Comparison of ENCODE assay signal across 21 cellular contexts in the genomic region with DNA sequence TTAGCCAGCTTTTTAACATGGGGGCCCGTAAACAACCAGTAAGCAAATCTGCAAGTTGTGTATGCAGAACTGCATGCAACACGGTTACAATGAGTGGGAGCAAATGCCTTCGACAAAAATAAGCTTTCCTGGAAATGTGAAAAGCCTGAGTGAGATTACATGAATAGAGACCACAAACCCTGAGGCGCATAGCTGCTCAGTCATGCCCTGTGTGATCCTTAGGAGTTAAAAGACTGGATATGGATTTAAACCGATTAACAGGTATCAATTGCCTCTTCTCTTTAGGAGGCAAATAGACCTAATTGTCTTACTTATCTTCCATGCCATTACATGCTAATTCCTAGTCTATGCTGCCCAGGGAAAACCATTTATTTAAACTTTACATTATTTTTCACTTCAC.
DNase-seq lines count a peak whose midpoint lies in the region; ATAC-seq, FAIRE-seq and TF ChIP-seq lines count a peak whose summit lies in the region.
"Had no signal": no experiment of that assay in that cellular context is flagged by ENCODE, and none has a peak within 500 bp of the region (broad histone marks: within the 10 kb centered on the region; RNA-seq: fewer than 3 reads in every experiment).

No MANE protein-coding gene starts in this region.

- DNase-seq in H9 (no peak), NCI-H82 (lab: John Stamatoyannopoulos, UW) (peak; percentile 87), nephron progenitor cell (no peak), mesothelial cell of epicardium (ENCODE audit: low spot score in 2 of 2, unreplicated experiment in 2 of 2) (no peak), NCI-H1092 treated with DMSO at 0.1 percent for 48 hours (lab: John Stamatoyannopoulos, UW) (no peak), GM19239 (ENCODE audit: insufficient read length, low spot score) (no peak)
- DNase-seq: C1 segment of cervical spinal cord, GF-D8, GOT3, IMR-90, NCI-H1417 treated with DMSO at 0.1 percent for 48 hours, NCI-H2029, NCI-H345, NCI-H526 treated with DMSO at 0.1 percent for 48 hours, RPMI8226, SHP77 treated with DMSO at 0.1 percent for 48 hours, T-cell had no signal

- peaks cover 8 to 9% of the 10 kb centered on the region in 2 experiments for H3K4me1 Mint-ChIP-seq in H9
- H3K4me1 Mint-ChIP-seq in brain = peaks cover 34% of the 10 kb centered on the region
- H3K4me1 Mint-ChIP-seq in nephron progenitor cell = peaks cover 29% of the 10 kb centered on the region
- H3K4me1 Mint-ChIP-seq in mesothelial cell of epicardium = peaks cover 5% of the 10 kb centered on the region
- H3K4me1 Mint-ChIP-seq: T-cell had no signal

- no peaks in the 10 kb centered on the region for H3K27me3 ChIP-seq in H9 (ENCODE audit: insufficient read depth, low read length)

- H2BK20ac ChIP-seq in H9 (ENCODE audit: low read depth, low read length, poor library complexity, severe bottlenecking) = no peak overlapping the region

- H3K18ac ChIP-seq in H9 (ENCODE audit: insufficient read length, low read depth, low read length) = no peak overlapping the region

- no peaks in the 10 kb centered on the region; the same call in 1 of the 2 replicates for H3K79me2 ChIP-seq in H9 (ENCODE audit: insufficient read depth, low read length)

- no peak overlapping the region for H2AFZ ChIP-seq in H9 (ENCODE audit: low read length)

- peaks cover 3% of the 10 kb centered on the region for H3K79me1 ChIP-seq in H9 (ENCODE audit: insufficient read depth, low read depth, low read length, poor library complexity, severe bottlenecking)

- no peak overlapping the region for H3K4ac ChIP-seq in H9 (ENCODE audit: low read depth, low read length)

- no CpG with 5 or more reads among the region's 5 CpGs for WGBS in H9 (ENCODE audit: extremely low coverage, insufficient read length, low lambda C conversion rate)

- H2AK5ac ChIP-seq in H9 (ENCODE audit: insufficient read length, low read length) = no peak overlapping the region

- no peak overlapping the region for H2BK12ac ChIP-seq in H9 (ENCODE audit: insufficient read length, low read depth, low read length)

- no peak overlapping the region for H2BK5ac ChIP-seq in H9 (ENCODE audit: insufficient read length, low read length)

- H4K5ac ChIP-seq in H9 (ENCODE audit: insufficient read length, low read depth, low read length) = no peak overlapping the region

- H2BK15ac ChIP-seq in H9 (ENCODE audit: low read depth, low read length) = no peak overlapping the region

- no peak overlapping the region for H4K91ac ChIP-seq in H9 (ENCODE audit: insufficient read length, low read depth, low read length)

- H3K36me3 Mint-ChIP-seq in H9 (ENCODE audit: insufficient read depth in 1 of 3, low read depth in 3 of 3) (peaks cover 0 to 6% (median 0%) of the 10 kb centered on the region in 3 experiments; a peak in 1 of 7 replicates), brain (peaks cover 22% of the 10 kb centered on the region), nephron progenitor cell (ENCODE audit: low read depth) (peaks cover 30% of the 10 kb centered on the region), mesothelial cell of epicardium (peaks cover 2% of the 10 kb centered on the region)
- H3K36me3 Mint-ChIP-seq: T-cell had no signal

- H3K9me3 ChIP-seq in H9 (ENCODE audit: control insufficient read depth, low read depth, low read length) = no peaks in the 10 kb centered on the region

- H3K9me3 Mint-ChIP-seq in H9 (no peaks in the 10 kb centered on the region), brain (peaks cover 0 to 5% (median 0%) of the 10 kb centered on the region in 5 experiments), nephron progenitor cell (peaks cover 11% of the 10 kb centered on the region), mesothelial cell of epicardium (no peaks in the 10 kb centered on the region)

- H4K8ac ChIP-seq in H9 (replicated peaks; ENCODE audit: insufficient read length, low read depth, low read length) = no peak overlapping the region

- no peak for ATAC-seq in HG02759 (IDR thresholded peaks at IDR 0.05; ENCODE audit: unreplicated experiment)
- ATAC-seq: SK-N-SH treated with all-trans-retinoic acid at 6 μM for 48 hours, T-cell had no signal

- no peak overlapping the region for H3T11ph ChIP-seq in H9 (ENCODE audit: low read length)

- H3K23me2 ChIP-seq in H9 (ENCODE audit: insufficient read length, low read depth, low read length, poor library complexity, severe bottlenecking) = no peaks in the 10 kb centered on the region

- H3K27ac Mint-ChIP-seq in H9 (peak overlapping the region in 2 of 3 experiments; percentile 31 to 36; a peak in 1 of 7 replicates), brain (peak overlapping the region in 2 of 5 experiments; percentile 43 to 51), nephron progenitor cell (peak overlapping the region; percentile 65), mesothelial cell of epicardium (no peak overlapping the region)
- H3K27ac Mint-ChIP-seq: T-cell had no signal

- H4K20me1 ChIP-seq in H9 (ENCODE audit: control insufficient read depth, insufficient read depth, insufficient read length) = no peaks in the 10 kb centered on the region

- no peak overlapping the region for H3K23ac ChIP-seq in H9 (ENCODE audit: insufficient read length, low read depth, low read length)

- no peak overlapping the region for H3K14ac ChIP-seq in H9 (ENCODE audit: insufficient read depth, low read length)

- H3K4me1 ChIP-seq in H9 (ENCODE audit: insufficient read depth, low read length) = no peaks in the 10 kb centered on the region

- TF ChIP-seq CTCF in H9 (conservative IDR thresholded peaks at IDR 0.05) (no peak), brain (conservative IDR thresholded peaks at IDR 0.05) (no peak), nephron progenitor cell (IDR thresholded peaks at IDR 0.05) (no peak), mesothelial cell of epicardium (IDR thresholded peaks at IDR 0.05; ENCODE audit: unreplicated experiment) (no peak)

- no peak for FAIRE-seq in GM19239 (lab: Jason Lieb, UNC)
- FAIRE-seq: HTR-8/SVneo had no signal

- H3K27me3 Mint-ChIP-seq in H9 (ENCODE audit: low read depth) = no peaks in the 10 kb centered on the region
- peaks cover 5% of the 10 kb centered on the region for H3K27me3 Mint-ChIP-seq in brain
- no peaks in the 10 kb centered on the region for H3K27me3 Mint-ChIP-seq in nephron progenitor cell (ENCODE audit: low read depth, poor library complexity)
- H3K27me3 Mint-ChIP-seq in mesothelial cell of epicardium (ENCODE audit: low read depth) = no peaks in the 10 kb centered on the region
- H3K27me3 Mint-ChIP-seq: T-cell had no signal

- no peak overlapping the region for H3K56ac ChIP-seq in H9 (ENCODE audit: insufficient read length, low read depth, low read length)

- H3K4me3 Mint-ChIP-seq in H9 = no peak overlapping the region
- peak overlapping the region in 3 of 5 experiments; percentile 26 to 76 (median 26) for H3K4me3 Mint-ChIP-seq in brain
- H3K4me3 Mint-ChIP-seq in nephron progenitor cell = no peak overlapping the region
- H3K4me3 Mint-ChIP-seq in mesothelial cell of epicardium = no peak overlapping the region
- H3K4me3 Mint-ChIP-seq: T-cell had no signal

- H3K27ac ChIP-seq in H9 (ENCODE audit: insufficient read length, low read depth, low read length) = no peak overlapping the region

- no peak overlapping the region for H2BK120ac ChIP-seq in H9 (ENCODE audit: low read depth, low read length, poor library complexity, severe bottlenecking)

- no peak overlapping the region for H3K9ac ChIP-seq in H9 (ENCODE audit: extremely low read depth, insufficient read length, low read length)

- no peak overlapping the region for H3K4me2 ChIP-seq in H9 (ENCODE audit: insufficient read depth, insufficient read length, low read length)

Comparison
In these comparisons a context has a peak if more than half of its experiments do, and no peak if none do; other contexts are left out.
1. H3K4me3 Mint-ChIP-seq: peak in brain (3 of 5); none in H9 (0 of 2), nephron progenitor cell (single experiment) and mesothelial cell of epicardium (single experiment).